In the genomic region with DNA sequence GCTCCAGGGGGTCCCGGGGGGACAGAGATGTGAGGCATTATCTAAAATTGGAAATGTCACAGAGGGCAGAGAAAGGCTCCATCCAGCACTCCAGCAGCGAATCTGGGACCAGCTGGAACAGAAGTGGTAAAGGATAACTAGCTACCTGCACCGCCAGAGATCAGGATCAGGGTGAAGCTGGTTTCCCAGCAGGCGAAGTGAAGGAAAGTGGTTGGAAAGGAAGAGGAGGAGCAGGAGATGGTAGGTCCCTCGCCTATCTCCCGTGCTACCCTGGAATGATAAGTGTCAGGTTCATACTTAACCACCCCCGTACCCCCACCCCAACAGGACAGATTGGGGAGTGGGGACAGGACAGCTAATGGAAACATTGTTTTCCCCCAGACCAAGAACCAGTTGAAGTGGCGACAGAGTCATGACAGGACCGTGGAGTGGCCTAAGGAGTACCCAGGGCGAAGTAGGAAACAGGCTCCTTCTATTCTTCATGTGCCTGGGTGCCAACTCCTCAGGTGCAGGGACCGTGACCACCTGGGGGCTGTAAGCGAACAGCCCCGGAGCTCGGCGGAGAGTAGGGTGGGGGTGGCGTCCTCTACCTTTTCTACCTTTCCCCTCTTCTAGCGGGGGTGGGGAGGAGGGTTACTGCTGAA, we compare ENCODE assay signal across 1 cellular context.
TF ChIP-seq lines count a peak whose summit lies in the region.

No MANE protein-coding gene starts in this region.

TF ChIP-seq in A549, 52 proteins besides CTCF, POLR2A, EP300 and RAD21 (continued from another document):
- no peak for TF ChIP-seq E2F6 (IDR thresholded peaks at IDR 0.05; ENCODE audit: borderline replicate concordance, low read depth)
- no peak for TF ChIP-seq CHD2 (IDR thresholded peaks at IDR 0.05; ENCODE audit: low read length, partially characterized antibody)
- TF ChIP-seq HOXB13 (CRISPR knock-in tag; IDR thresholded peaks at IDR 0.05; ENCODE audit: low read depth) = no peak
- no peak for TF ChIP-seq CHD4 (IDR thresholded peaks at IDR 0.05; ENCODE audit: borderline replicate concordance)
- TF ChIP-seq, protein P1, sequence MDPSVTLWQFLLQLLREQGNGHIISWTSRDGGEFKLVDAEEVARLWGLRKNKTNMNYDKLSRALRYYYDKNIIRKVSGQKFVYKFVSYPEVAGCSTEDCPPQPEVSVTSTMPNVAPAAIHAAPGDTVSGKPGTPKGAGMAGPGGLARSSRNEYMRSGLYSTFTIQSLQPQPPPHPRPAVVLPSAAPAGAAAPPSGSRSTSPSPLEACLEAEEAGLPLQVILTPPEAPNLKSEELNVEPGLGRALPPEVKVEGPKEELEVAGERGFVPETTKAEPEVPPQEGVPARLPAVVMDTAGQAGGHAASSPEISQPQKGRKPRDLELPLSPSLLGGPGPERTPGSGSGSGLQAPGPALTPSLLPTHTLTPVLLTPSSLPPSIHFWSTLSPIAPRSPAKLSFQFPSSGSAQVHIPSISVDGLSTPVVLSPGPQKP (IDR thresholded peaks at IDR 0.05; ENCODE audit: low read depth, low read length) = no peak
- TF ChIP-seq RARB (CRISPR knock-in tag; IDR thresholded peaks at IDR 0.05) = no peak
- TF ChIP-seq NFE2L2 (conservative IDR thresholded peaks at IDR 0.05; ENCODE audit: low read length) = no peak
- no peak for TF ChIP-seq EHF (CRISPR knock-in tag; IDR thresholded peaks at IDR 0.05)
